In genomic region chr19:17411801-17412200, GRCh38 we compare ENCODE assay signal across 31 cellular contexts. TPM values are rescaled to one million over a fixed set of nuclear protein-coding genes. Genes with fewer than 3 reads are reported as not detected.
A peak's percentile ranks its signal among the peaks of the same experiment; 100 is the strongest.
DNase-seq lines count a peak whose midpoint lies in the region; FAIRE-seq and TF ChIP-seq lines count a peak whose summit lies in the region.
"Had no signal": no experiment of that assay in that cellular context is flagged by ENCODE, and none has a peak within 500 bp of the region (broad histone marks: within the 10 kb centered on the region; RNA-seq: fewer than 3 reads in every experiment).

No MANE protein-coding gene starts in this region.

- no peaks in the 10 kb centered on the region for H3K9me1 ChIP-seq in endothelial cell of umbilical vein (replicated peaks; ENCODE audit: control insufficient read depth, extremely low read depth, insufficient read depth, low read length)

- peak overlapping the region; percentile 59 for H3K4me3 ChIP-seq in DOHH2 (ENCODE audit: low read length)
- no peak overlapping the region for H3K4me3 ChIP-seq in Karpas-422 (ENCODE audit: low read length)
- no peak overlapping the region for H3K4me3 ChIP-seq in endothelial cell of umbilical vein (replicated peaks in 1 of 3; ENCODE audit: insufficient read depth in 1 of 3, low read depth in 1 of 3, low read length in 3 of 3)
- H3K4me3 ChIP-seq in spleen, result no peak overlapping the region
- H3K4me3 ChIP-seq in Peyer's patch, result no peak overlapping the region
- no peak overlapping the region for H3K4me3 ChIP-seq in MM.1S (ENCODE audit: low read length)
- H3K4me3 ChIP-seq: breast epithelium, GM23248, mucosa of descending colon, psoas muscle, SJCRH30 had no signal

- dilution Hi-C loops in endothelial cell of umbilical vein (cut with MboI; ENCODE audit: extremely low pct_ligation_motif_present, low sequenced_read_pairs), result no loop called here

- H3K27me3 ChIP-seq in DOHH2 (ENCODE audit: control insufficient read depth, low read length), result no peaks in the 10 kb centered on the region
- no peaks in the 10 kb centered on the region for H3K27me3 ChIP-seq in Karpas-422 (ENCODE audit: low read length)
- H3K27me3 ChIP-seq in endothelial cell of umbilical vein (ENCODE audit: control insufficient read depth in 2 of 2, insufficient read depth in 2 of 2, low read length in 2 of 2), result no peaks in the 10 kb centered on the region
- no peaks in the 10 kb centered on the region for H3K27me3 ChIP-seq in spleen (replicated peaks in 1 of 7)
- no peaks in the 10 kb centered on the region for H3K27me3 ChIP-seq in Peyer's patch
- H3K27me3 ChIP-seq in MM.1S (replicated peaks; ENCODE audit: insufficient read depth, low read length), result no peaks in the 10 kb centered on the region
- H3K27me3 ChIP-seq: breast epithelium, SJCRH30 had no signal

- H3K79me2 ChIP-seq in DOHH2 (ENCODE audit: control insufficient read depth, low read length), result peaks cover 68% of the 10 kb centered on the region
- peaks cover 26% of the 10 kb centered on the region for H3K79me2 ChIP-seq in Karpas-422 (ENCODE audit: low read length)
- no peaks in the 10 kb centered on the region for H3K79me2 ChIP-seq in endothelial cell of umbilical vein (ENCODE audit: control insufficient read depth, insufficient read depth, low read length)
- peaks cover 24% of the 10 kb centered on the region for H3K79me2 ChIP-seq in MM.1S (ENCODE audit: low read length)

- H3K27ac ChIP-seq in DOHH2 (ENCODE audit: low read depth, low read length) (peak overlapping the region; percentile 94), Karpas-422 (ENCODE audit: low read length) (peak overlapping the region; percentile 48; the same call in 1 of the 2 replicates), endothelial cell of umbilical vein (ENCODE audit: insufficient read depth, low read depth, low read length) (peak overlapping the region; percentile 64), spleen (peak overlapping the region in 5 of 8 donors; percentile 63 to 82 (median 78)), Peyer's patch (peak overlapping the region in 1 of 4 donors; percentile 50), MM.1S (ENCODE audit: low read length) (no peak overlapping the region)
- H3K27ac ChIP-seq: breast epithelium, GM23248, psoas muscle had no signal

- CTCF ChIA-PET in endothelial cell of umbilical vein (lab: Charles Lee), result interaction anchor here (0.8 to 1.6 kb wide), 4 partner anchors 13 to 585 kb away, joined by 3 to 4 read pairs (median 3); partner anchors contain the start of gene CCDC194

- TF ChIP-seq POLR2A in endothelial cell of umbilical vein (IDR thresholded peaks at IDR 0.05; ENCODE audit: low read depth, low read length) (no peak), spleen (IDR thresholded peaks at IDR 0.05) (no peak), Peyer's patch (IDR thresholded peaks at IDR 0.05) (no peak)

- 86 to 93% (median 88%) methylated on average over 11 of the region's 11 CpGs for WGBS in spleen, 5 donors

- no peaks in the 10 kb centered on the region for H3K9me3 ChIP-seq in DOHH2 (ENCODE audit: control insufficient read depth, insufficient read depth, low read length)
- H3K9me3 ChIP-seq in Karpas-422 (ENCODE audit: low read length), result no peaks in the 10 kb centered on the region
- H3K9me3 ChIP-seq in endothelial cell of umbilical vein (replicated peaks; ENCODE audit: control insufficient read depth, insufficient read depth, low read length), result no peaks in the 10 kb centered on the region
- no peaks in the 10 kb centered on the region for H3K9me3 ChIP-seq in spleen
- no peaks in the 10 kb centered on the region for H3K9me3 ChIP-seq in Peyer's patch
- no peaks in the 10 kb centered on the region for H3K9me3 ChIP-seq in MM.1S (replicated peaks; ENCODE audit: insufficient read depth, low read length)
- H3K9me3 ChIP-seq: breast epithelium, esophagus muscularis mucosa, mucosa of descending colon, psoas muscle, SJCRH30 had no signal

- BruUV-seq in endothelial cell of umbilical vein (replicated peaks; lab: Mats Ljungman, UMichigan), result no TSS peak

- no peak for DNase-seq in Karpas-422
- DNase-seq in endothelial cell of umbilical vein (ENCODE audit: low read depth, low spot score), result no peak
- no peak for DNase-seq in spleen
- no peak for DNase-seq in Peyer's patch
- no peak for DNase-seq in MM.1S
- DNase-seq in head of caudate nucleus, result no peak
- DNase-seq: activated CD4-positive, alpha-beta T cell treated with anti-CD3 and anti-CD28 coated beads for 1 hour; activated CD8-positive, alpha-beta memory T cell treated with anti-CD3 and anti-CD28 coated beads for 24 hours; activated naive CD4-positive, alpha-beta T cell; activated T-cell treated with anti-CD3 and anti-CD28 coated beads, Interleukin-2, amount 50 U/mL, for 4 hours; amygdala; effector memory CD4-positive, alpha-beta T cell; GM23248; hippocampal formation; left ventricle myocardium superior; mucosa of descending colon; NCI-H1694 treated with DMSO at 0.1 percent for 48 hours; NCI-H2171; NCI-H526; psoas muscle; stimulated activated CD4-positive, alpha-beta T cell treated with anti-CD3 and anti-CD28 coated beads, Interleukin-1b, Interleukin-23, amount 100 ng/mL, for 48 hours; substantia nigra had no signal

- TF ChIP-seq CTCF in DOHH2 (IDR thresholded peaks at IDR 0.05; ENCODE audit: low read depth, low read length, poor library complexity, severe bottlenecking) (no peak), endothelial cell of umbilical vein (IDR thresholded peaks at IDR 0.05; ENCODE audit: extremely low read depth in 1 of 2, insufficient read depth in 1 of 2, low read depth in 1 of 2, low read length in 2 of 2) (no peak), spleen (IDR thresholded peaks at IDR 0.05 in 8 of 11, conservative IDR thresholded peaks at IDR 0.05 in 3 of 11) (no peak), Peyer's patch (IDR thresholded peaks at IDR 0.05) (no peak), MM.1S (IDR thresholded peaks at IDR 0.05; ENCODE audit: low read length) (no peak)

- H4K20me1 ChIP-seq in DOHH2 (ENCODE audit: control insufficient read depth, insufficient read depth, low read depth, low read length) (no peaks in the 10 kb centered on the region), Karpas-422 (ENCODE audit: insufficient read depth, low read depth, low read length) (no peaks in the 10 kb centered on the region), endothelial cell of umbilical vein (replicated peaks; ENCODE audit: control insufficient read depth, extremely low read depth, insufficient read depth, low read length) (no peaks in the 10 kb centered on the region), MM.1S (ENCODE audit: insufficient read depth, low read length) (no peaks in the 10 kb centered on the region)

- H3F3A ChIP-seq in DOHH2 (ENCODE audit: control insufficient read depth, insufficient read depth) (peaks cover 23% of the 10 kb centered on the region), MM.1S (ENCODE audit: insufficient read depth, low read length) (peaks cover 7% of the 10 kb centered on the region)

- intact Hi-C loops in endothelial cell of umbilical vein (cut with micrococcal nuclease) (no loop called here), spleen (cut with DNase I; ENCODE audit: low total_unique reads) (no loop called here), head of caudate nucleus (cut with DNase I) (no loop called here)

- H3K9ac ChIP-seq in Karpas-422 (ENCODE audit: low read length), result no peak overlapping the region
- peak overlapping the region; percentile 16 for H3K9ac ChIP-seq in endothelial cell of umbilical vein (replicated peaks; ENCODE audit: extremely low read depth, insufficient read depth, low read length)
- no peak overlapping the region for H3K9ac ChIP-seq in MM.1S (ENCODE audit: low read length)
- H3K9ac ChIP-seq: GM23248 had no signal

- no peak overlapping the region for H2AFZ ChIP-seq in Karpas-422 (ENCODE audit: low read length)
- peak overlapping the region; percentile 52 for H2AFZ ChIP-seq in endothelial cell of umbilical vein (ENCODE audit: low read depth, low read length)
- no peak overlapping the region for H2AFZ ChIP-seq in MM.1S (ENCODE audit: low read length)

- peaks cover 52% of the 10 kb centered on the region for H3K36me3 ChIP-seq in DOHH2 (ENCODE audit: control insufficient read depth, low read length)
- H3K36me3 ChIP-seq in Karpas-422 (ENCODE audit: insufficient read depth, low read length), result peaks cover 18% of the 10 kb centered on the region; the same call in 1 of the 2 replicates
- H3K36me3 ChIP-seq in endothelial cell of umbilical vein (ENCODE audit: control insufficient read depth in 2 of 2, extremely low read depth in 1 of 2, insufficient read depth in 2 of 2, low read length in 2 of 2), result no peaks in the 10 kb centered on the region
- H3K36me3 ChIP-seq in spleen, result peaks cover 0 to 64% (median 30%) of the 10 kb centered on the region in 6 donors
- peaks cover 0 to 16% (median 0%) of the 10 kb centered on the region in 3 donors for H3K36me3 ChIP-seq in Peyer's patch
- no peaks in the 10 kb centered on the region for H3K36me3 ChIP-seq in MM.1S (replicated peaks; ENCODE audit: insufficient read depth, low read length)
- H3K36me3 ChIP-seq: breast epithelium, esophagus muscularis mucosa, SJCRH30 had no signal

- H3K9me2 ChIP-seq in DOHH2 (replicated peaks; ENCODE audit: control insufficient read depth, low read length) (no peaks in the 10 kb centered on the region), Karpas-422 (replicated peaks; ENCODE audit: insufficient read depth, low read length) (no peaks in the 10 kb centered on the region), MM.1S (replicated peaks; ENCODE audit: insufficient read depth, low read length) (no peaks in the 10 kb centered on the region)

- H3K4me1 ChIP-seq in DOHH2 (ENCODE audit: control insufficient read depth, low read length) (peaks cover 48% of the 10 kb centered on the region), Karpas-422 (ENCODE audit: low read length) (peaks cover 33% of the 10 kb centered on the region), endothelial cell of umbilical vein (ENCODE audit: control insufficient read depth, extremely low read depth, insufficient read depth, low read length) (peaks cover 26% of the 10 kb centered on the region), spleen (peaks cover 15 to 70% (median 43%) of the 10 kb centered on the region in 6 donors), Peyer's patch (peaks cover 0 to 10% (median under 1%) of the 10 kb centered on the region in 4 donors), MM.1S (ENCODE audit: low read length) (peaks cover 7% of the 10 kb centered on the region; the same call in 1 of the 2 replicates)
- H3K4me1 ChIP-seq: psoas muscle had no signal

- no peak for FAIRE-seq in endothelial cell of umbilical vein (lab: Jason Lieb, UNC)
- FAIRE-seq: colon, frontal cortex, urothelium cell line had no signal

- H3K4me2 ChIP-seq in DOHH2 (ENCODE audit: low read length) (peak overlapping the region; percentile 80), Karpas-422 (ENCODE audit: low read depth, low read length, poor library complexity, severe bottlenecking) (no peak overlapping the region), endothelial cell of umbilical vein (ENCODE audit: insufficient read depth, low read length) (peak overlapping the region; percentile 56), MM.1S (ENCODE audit: low read depth, low read length) (no peak overlapping the region)

- POLR2A ChIA-PET in endothelial cell of umbilical vein (lab: Charles Lee), result interaction anchor here (1.3 kb wide), 1 partner anchor 106 kb away, joined by 8 read pairs; the partner anchor contains the start of gene MRPL34

RNA-seq across cellular contexts. Expression of gene BST2, which starts 6.4 kb away (rescaled TPM):
- total RNA-seq in Karpas-422 (2014; rRNA removed; shearing (Covaris generic); ENCODE audit: low replicate concordance), result 56.2 and 156 TPM in 2 replicates
- total RNA-seq in endothelial cell of umbilical vein (20.7 and 21.2 TPM in 2 replicates), spleen (100 to 1,000 TPM; 159 to 257 (median 172) TPM), Peyer's patch (100 to 1,000 TPM in 1 of 4 donors, 10 to 100 TPM in 2, 1 to 10 TPM in 1; 9.6 to 101 (median 23.9) TPM)
- polyA plus RNA-seq in endothelial cell of umbilical vein (145 and 146 TPM in 2 replicates), spleen (100 to 1,000 TPM in 2 of 3 donors, 10 to 100 TPM in 1; 91.4 to 240 (median 163) TPM)
- 143 and 161 TPM in 2 replicates for polyA plus RNA-seq in endothelial cell of umbilical vein (2011; cell fraction: cytosol; rRNA removed)
- 45.3 and 52.9 TPM in 2 replicates for polyA plus RNA-seq in endothelial cell of umbilical vein (2011; cell fraction: nucleus; rRNA removed)
- 84.7 and 155 TPM in 2 replicates for polyA plus RNA-seq in endothelial cell of umbilical vein (2012)
- polyA minus RNA-seq in endothelial cell of umbilical vein, result 39.7 and 41.2 TPM in 2 replicates
- 168 TPM for polyA minus RNA-seq in endothelial cell of umbilical vein (2011; cell fraction: cytosol; rRNA and poly(A)+ RNA removed)
- polyA minus RNA-seq in endothelial cell of umbilical vein (2011; cell fraction: nucleus; rRNA and poly(A)+ RNA removed), result 5.7 and 13.0 TPM in 2 replicates
- total RNA-seq: GM23248 had no signal
- polyA plus RNA-seq: neural cell had no signal

RNA-seq across cellular contexts. Expression of gene MVB12A, which starts 8.0 kb away (rescaled TPM):
- 44.7 and 55.2 TPM in 2 replicates for total RNA-seq in Karpas-422 (2014; rRNA removed; shearing (Covaris generic); ENCODE audit: low replicate concordance)
- 58.1 and 63.3 TPM in 2 replicates for total RNA-seq in endothelial cell of umbilical vein
- 88.8 and 109 TPM in 2 replicates for polyA plus RNA-seq in endothelial cell of umbilical vein
- 46.9 and 68.5 TPM in 2 replicates for polyA plus RNA-seq in endothelial cell of umbilical vein (2011; cell fraction: cytosol; rRNA removed)
- 55.0 and 67.6 TPM in 2 replicates for polyA plus RNA-seq in endothelial cell of umbilical vein (2011; cell fraction: nucleus; rRNA removed)
- polyA plus RNA-seq in endothelial cell of umbilical vein (2012), result 29.3 and 44.5 TPM in 2 replicates
- 25.8 and 26.0 TPM in 2 replicates for polyA minus RNA-seq in endothelial cell of umbilical vein
- polyA minus RNA-seq in endothelial cell of umbilical vein (2011; cell fraction: cytosol; rRNA and poly(A)+ RNA removed), result 34.8 TPM
- 15.8 and 20.5 TPM in 2 replicates for polyA minus RNA-seq in endothelial cell of umbilical vein (2011; cell fraction: nucleus; rRNA and poly(A)+ RNA removed)
- 10 to 100 TPM; 31.7 to 45.2 (median 37.8) TPM for total RNA-seq in spleen
- polyA plus RNA-seq in spleen, result 10 to 100 TPM; 42.0 to 62.0 (median 42.1) TPM
- 10 to 100 TPM; 52.2 to 68.0 (median 64.1) TPM for total RNA-seq in Peyer's patch

RNA-seq across cellular contexts. Expression of gene CCDC194, which starts 17.8 kb away (rescaled TPM):
- total RNA-seq in Karpas-422 (2014; rRNA removed; shearing (Covaris generic); ENCODE audit: low replicate concordance), result 4.1 and 9.3 TPM in 2 replicates
- total RNA-seq in endothelial cell of umbilical vein (not detected in 2 replicates), spleen (1 to 10 TPM in 6 of 7 donors, not detected in 1; 1.0 to 2.2 (median 1.7) TPM), Peyer's patch (not detected)
- polyA plus RNA-seq in endothelial cell of umbilical vein (0.11 and 0.12 TPM in 2 replicates), spleen (under 1 TPM; 0.13 to 0.18 (median 0.15) TPM)
- polyA plus RNA-seq in endothelial cell of umbilical vein (2011; cell fraction: cytosol; rRNA removed), result 0.11 TPM in 1 of 2 replicates, not detected in the other
- polyA plus RNA-seq in endothelial cell of umbilical vein (2011; cell fraction: nucleus; rRNA removed), result 0.91 and 1.1 TPM in 2 replicates
- polyA plus RNA-seq in endothelial cell of umbilical vein (2012), result 0.34 and 0.36 TPM in 2 replicates
- polyA minus RNA-seq in endothelial cell of umbilical vein, result 0.46 TPM in 1 of 2 replicates, not detected in the other
- polyA minus RNA-seq in endothelial cell of umbilical vein (2011; cell fraction: cytosol; rRNA and poly(A)+ RNA removed), result not detected
- polyA minus RNA-seq in endothelial cell of umbilical vein (2011; cell fraction: nucleus; rRNA and poly(A)+ RNA removed), result 0.58 TPM in 1 of 2 replicates, not detected in the other
- total RNA-seq: esophagus muscularis mucosa, frontal cortex, GM23248, left ventricle myocardium superior, SJCRH30, skeletal muscle tissue had no signal
- polyA plus RNA-seq: GM23248, neural cell had no signal

RNA-seq across cellular contexts. Expression of gene PLVAP, which starts 34.7 kb away (rescaled TPM):
- total RNA-seq in Karpas-422 (2014; rRNA removed; shearing (Covaris generic); ENCODE audit: low replicate concordance), result 0.22 and 0.41 TPM in 2 replicates
- total RNA-seq in endothelial cell of umbilical vein (5.7 and 11.1 TPM in 2 replicates), spleen (100 to 1,000 TPM; 233 to 555 (median 350) TPM), Peyer's patch (10 to 100 TPM; 10.5 to 62.7 (median 18.7) TPM)
- polyA plus RNA-seq in endothelial cell of umbilical vein (16.9 and 19.9 TPM in 2 replicates), spleen (10 to 100 TPM; 26.6 to 57.9 (median 46.6) TPM)
- 9.7 and 12.9 TPM in 2 replicates for polyA plus RNA-seq in endothelial cell of umbilical vein (2011; cell fraction: cytosol; rRNA removed)
- 5.5 and 6.7 TPM in 2 replicates for polyA plus RNA-seq in endothelial cell of umbilical vein (2011; cell fraction: nucleus; rRNA removed)
- 1.5 and 1.6 TPM in 2 replicates for polyA plus RNA-seq in endothelial cell of umbilical vein (2012)
- 10.7 and 12.5 TPM in 2 replicates for polyA minus RNA-seq in endothelial cell of umbilical vein
- polyA minus RNA-seq in endothelial cell of umbilical vein (2011; cell fraction: cytosol; rRNA and poly(A)+ RNA removed), result not detected
- polyA minus RNA-seq in endothelial cell of umbilical vein (2011; cell fraction: nucleus; rRNA and poly(A)+ RNA removed), result 3.4 and 6.1 TPM in 2 replicates
- total RNA-seq: GM23248, SJCRH30 had no signal
- polyA plus RNA-seq: GM23248, neural cell had no signal

RNA-seq across cellular contexts. Expression of gene TMEM221, which starts 36.7 kb away (rescaled TPM):
- not detected in 2 replicates for total RNA-seq in Karpas-422 (2014; rRNA removed; shearing (Covaris generic); ENCODE audit: low replicate concordance)
- total RNA-seq in endothelial cell of umbilical vein (not detected in 2 replicates), spleen (not detected), Peyer's patch (not detected)
- polyA plus RNA-seq in endothelial cell of umbilical vein (0.06 and 0.08 TPM in 2 replicates), spleen (under 1 TPM in 2 of 3 donors, not detected in 1; 0.03 to 0.20 TPM)
- 0.04 and 0.05 TPM in 2 replicates for polyA plus RNA-seq in endothelial cell of umbilical vein (2011; cell fraction: cytosol; rRNA removed)
- polyA plus RNA-seq in endothelial cell of umbilical vein (2011; cell fraction: nucleus; rRNA removed), result 0.14 TPM in 1 of 2 replicates, not detected in the other
- 0.10 and 0.13 TPM in 2 replicates for polyA plus RNA-seq in endothelial cell of umbilical vein (2012)
- polyA minus RNA-seq in endothelial cell of umbilical vein, result 0.45 TPM in 1 of 2 replicates, not detected in the other
- not detected for polyA minus RNA-seq in endothelial cell of umbilical vein (2011; cell fraction: cytosol; rRNA and poly(A)+ RNA removed)
- polyA minus RNA-seq in endothelial cell of umbilical vein (2011; cell fraction: nucleus; rRNA and poly(A)+ RNA removed), result not detected in 2 replicates
- total RNA-seq: activated T-cell treated with anti-CD3 and anti-CD28 coated beads, Interleukin-2, amount 50 U/mL, for 4 hours; left ventricle myocardium superior had no signal
- polyA plus RNA-seq: neural cell had no signal

Comparison
In these comparisons a context has a peak if more than half of its experiments do, and no peak if none do; other contexts are left out.
1. H3K4me2 ChIP-seq: peak in DOHH2 (single experiment) and endothelial cell of umbilical vein (single experiment); none in Karpas-422 (single experiment) and MM.1S (single experiment).